ENCODE assay signal across 1 cellular context in genomic region chr22:24515025-24515338, GRCh38.
A peak's percentile ranks its signal among the peaks of the same experiment; 100 is the strongest.
TF ChIP-seq lines count a peak whose summit lies in the region.

No MANE protein-coding gene starts in this region.

TF ChIP-seq in GM12878, 131 proteins besides CTCF, POLR2A, EP300 and RAD21:
- TF ChIP-seq POLR2AphosphoS5 (IDR thresholded peaks at IDR 0.05; ENCODE audit: low read length) (0 out of 2 replicates have a peak, but pooled peaks have one; percentile 2), MAX (IDR thresholded peaks at IDR 0.05; ENCODE audit: low read depth, low read length) (no peak), PML (IDR thresholded peaks at IDR 0.05; ENCODE audit: low read length) (no peak), STAT1 (conservative IDR thresholded peaks at IDR 0.05) (no peak), CBX3 (IDR thresholded peaks at IDR 0.05; ENCODE audit: borderline replicate concordance, low read depth) (no peak), BHLHE40 (IDR thresholded peaks at IDR 0.05; ENCODE audit: borderline replicate concordance in 1 of 2, low read depth in 2 of 2, low read length in 1 of 2) (no peak), POU2F2 (IDR thresholded peaks at IDR 0.05; ENCODE audit: borderline replicate concordance, low read depth, low read length) (0 out of 3 replicates have a peak, but pooled peaks have one; percentile 24), CHD2 (IDR thresholded peaks at IDR 0.05; ENCODE audit: borderline replicate concordance, low read depth, low read length) (no peak), TBL1XR1 (IDR thresholded peaks at IDR 0.05; ENCODE audit: low read depth, low read length) (no peak), SPI1 (IDR thresholded peaks at IDR 0.05; ENCODE audit: borderline replicate concordance, insufficient read depth, low read depth, low read length) (no peak), SRF (IDR thresholded peaks at IDR 0.05; ENCODE audit: low read depth in 2 of 2, low read length in 2 of 2) (no peak), SMARCA5 (IDR thresholded peaks at IDR 0.05) (peak; percentile 40; the same call in 1 of the 2 replicates), SIX5 (IDR thresholded peaks at IDR 0.05; ENCODE audit: low read depth, low read length, severe bottlenecking) (no peak), POLR2AphosphoS2 (IDR thresholded peaks at IDR 0.05; ENCODE audit: low read depth, low read length) (no peak), CBFB (IDR thresholded peaks at IDR 0.05; ENCODE audit: low read depth) (no peak), WRNIP1 (IDR thresholded peaks at IDR 0.05; ENCODE audit: borderline replicate concordance, low read depth, low read length) (no peak), ZNF622 (IDR thresholded peaks at IDR 0.05) (no peak), USF2 (IDR thresholded peaks at IDR 0.05; ENCODE audit: borderline replicate concordance, low read depth, low read length) (no peak), STAT3 (IDR thresholded peaks at IDR 0.05; ENCODE audit: low read depth, low read length) (no peak), BRCA1 (IDR thresholded peaks at IDR 0.05; ENCODE audit: low read depth, low read length) (no peak), PAX8 (IDR thresholded peaks at IDR 0.05) (no peak), RB1 (IDR thresholded peaks at IDR 0.05; ENCODE audit: borderline replicate concordance) (no peak), RAD51 (IDR thresholded peaks at IDR 0.05) (no peak), DPF2 (IDR thresholded peaks at IDR 0.05) (no peak), IKZF1 (conservative IDR thresholded peaks at IDR 0.05) (no peak), SUZ12 (IDR thresholded peaks at IDR 0.05; ENCODE audit: unreplicated experiment) (no peak), NFIC (IDR thresholded peaks at IDR 0.05; ENCODE audit: low read depth, low read length) (no peak), CREM (IDR thresholded peaks at IDR 0.05; ENCODE audit: low read depth) (no peak), IRF5 (IDR thresholded peaks at IDR 0.05; ENCODE audit: borderline replicate concordance) (no peak), ETV6 (conservative IDR thresholded peaks at IDR 0.05 in 1 of 2, IDR thresholded peaks at IDR 0.05 in 1 of 2; ENCODE audit: borderline replicate concordance in 1 of 2, low read depth in 1 of 2) (no peak), KDM1A (IDR thresholded peaks at IDR 0.05; ENCODE audit: borderline replicate concordance) (no peak), KAT2A (conservative IDR thresholded peaks at IDR 0.05; ENCODE audit: control insufficient read depth, low read depth, low read length) (no peak), JUNB (IDR thresholded peaks at IDR 0.05) (no peak), RELA (IDR thresholded peaks at IDR 0.05; ENCODE audit: borderline replicate concordance, partially characterized antibody) (no peak), MEF2B (IDR thresholded peaks at IDR 0.05; ENCODE audit: partially characterized antibody, poor library complexity, severe bottlenecking) (no peak), NBN (IDR thresholded peaks at IDR 0.05) (0 out of 2 replicates have a peak, but pooled peaks have one; percentile 25), GABPA (IDR thresholded peaks at IDR 0.05; ENCODE audit: low read depth) (no peak), MYC (IDR thresholded peaks at IDR 0.05; ENCODE audit: insufficient read depth, insufficient read length, insufficient replicate concordance, low read length, severe bottlenecking) (no peak), MLLT1 (IDR thresholded peaks at IDR 0.05) (peak; percentile 37; the same call in 1 of the 2 replicates), ZBTB40 (IDR thresholded peaks at IDR 0.05; ENCODE audit: borderline replicate concordance) (no peak), CHD4 (IDR thresholded peaks at IDR 0.05) (no peak)
- TF ChIP-seq, protein P1, sequence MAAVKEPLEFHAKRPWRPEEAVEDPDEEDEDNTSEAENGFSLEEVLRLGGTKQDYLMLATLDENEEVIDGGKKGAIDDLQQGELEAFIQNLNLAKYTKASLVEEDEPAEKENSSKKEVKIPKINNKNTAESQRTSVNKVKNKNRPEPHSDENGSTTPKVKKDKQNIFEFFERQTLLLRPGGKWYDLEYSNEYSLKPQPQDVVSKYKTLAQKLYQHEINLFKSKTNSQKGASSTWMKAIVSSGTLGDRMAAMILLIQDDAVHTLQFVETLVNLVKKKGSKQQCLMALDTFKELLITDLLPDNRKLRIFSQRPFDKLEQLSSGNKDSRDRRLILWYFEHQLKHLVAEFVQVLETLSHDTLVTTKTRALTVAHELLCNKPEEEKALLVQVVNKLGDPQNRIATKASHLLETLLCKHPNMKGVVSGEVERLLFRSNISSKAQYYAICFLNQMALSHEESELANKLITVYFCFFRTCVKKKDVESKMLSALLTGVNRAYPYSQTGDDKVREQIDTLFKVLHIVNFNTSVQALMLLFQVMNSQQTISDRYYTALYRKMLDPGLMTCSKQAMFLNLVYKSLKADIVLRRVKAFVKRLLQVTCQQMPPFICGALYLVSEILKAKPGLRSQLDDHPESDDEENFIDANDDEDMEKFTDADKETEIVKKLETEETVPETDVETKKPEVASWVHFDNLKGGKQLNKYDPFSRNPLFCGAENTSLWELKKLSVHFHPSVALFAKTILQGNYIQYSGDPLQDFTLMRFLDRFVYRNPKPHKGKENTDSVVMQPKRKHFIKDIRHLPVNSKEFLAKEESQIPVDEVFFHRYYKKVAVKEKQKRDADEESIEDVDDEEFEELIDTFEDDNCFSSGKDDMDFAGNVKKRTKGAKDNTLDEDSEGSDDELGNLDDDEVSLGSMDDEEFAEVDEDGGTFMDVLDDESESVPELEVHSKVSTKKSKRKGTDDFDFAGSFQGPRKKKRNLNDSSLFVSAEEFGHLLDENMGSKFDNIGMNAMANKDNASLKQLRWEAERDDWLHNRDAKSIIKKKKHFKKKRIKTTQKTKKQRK (IDR thresholded peaks at IDR 0.05; ENCODE audit: low read depth, low read length): no peak
- TF ChIP-seq, protein P2, sequence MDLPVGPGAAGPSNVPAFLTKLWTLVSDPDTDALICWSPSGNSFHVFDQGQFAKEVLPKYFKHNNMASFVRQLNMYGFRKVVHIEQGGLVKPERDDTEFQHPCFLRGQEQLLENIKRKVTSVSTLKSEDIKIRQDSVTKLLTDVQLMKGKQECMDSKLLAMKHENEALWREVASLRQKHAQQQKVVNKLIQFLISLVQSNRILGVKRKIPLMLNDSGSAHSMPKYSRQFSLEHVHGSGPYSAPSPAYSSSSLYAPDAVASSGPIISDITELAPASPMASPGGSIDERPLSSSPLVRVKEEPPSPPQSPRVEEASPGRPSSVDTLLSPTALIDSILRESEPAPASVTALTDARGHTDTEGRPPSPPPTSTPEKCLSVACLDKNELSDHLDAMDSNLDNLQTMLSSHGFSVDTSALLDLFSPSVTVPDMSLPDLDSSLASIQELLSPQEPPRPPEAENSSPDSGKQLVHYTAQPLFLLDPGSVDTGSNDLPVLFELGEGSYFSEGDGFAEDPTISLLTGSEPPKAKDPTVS (IDR thresholded peaks at IDR 0.05; ENCODE audit: low read depth, low read length): no peak
- TF ChIP-seq, protein P3, sequence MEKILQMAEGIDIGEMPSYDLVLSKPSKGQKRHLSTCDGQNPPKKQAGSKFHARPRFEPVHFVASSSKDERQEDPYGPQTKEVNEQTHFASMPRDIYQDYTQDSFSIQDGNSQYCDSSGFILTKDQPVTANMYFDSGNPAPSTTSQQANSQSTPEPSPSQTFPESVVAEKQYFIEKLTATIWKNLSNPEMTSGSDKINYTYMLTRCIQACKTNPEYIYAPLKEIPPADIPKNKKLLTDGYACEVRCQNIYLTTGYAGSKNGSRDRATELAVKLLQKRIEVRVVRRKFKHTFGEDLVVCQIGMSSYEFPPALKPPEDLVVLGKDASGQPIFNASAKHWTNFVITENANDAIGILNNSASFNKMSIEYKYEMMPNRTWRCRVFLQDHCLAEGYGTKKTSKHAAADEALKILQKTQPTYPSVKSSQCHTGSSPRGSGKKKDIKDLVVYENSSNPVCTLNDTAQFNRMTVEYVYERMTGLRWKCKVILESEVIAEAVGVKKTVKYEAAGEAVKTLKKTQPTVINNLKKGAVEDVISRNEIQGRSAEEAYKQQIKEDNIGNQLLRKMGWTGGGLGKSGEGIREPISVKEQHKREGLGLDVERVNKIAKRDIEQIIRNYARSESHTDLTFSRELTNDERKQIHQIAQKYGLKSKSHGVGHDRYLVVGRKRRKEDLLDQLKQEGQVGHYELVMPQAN (conservative IDR thresholded peaks at IDR 0.05): no peak
